Comparison of ENCODE assay signal across 9 cellular contexts in the genomic region with DNA sequence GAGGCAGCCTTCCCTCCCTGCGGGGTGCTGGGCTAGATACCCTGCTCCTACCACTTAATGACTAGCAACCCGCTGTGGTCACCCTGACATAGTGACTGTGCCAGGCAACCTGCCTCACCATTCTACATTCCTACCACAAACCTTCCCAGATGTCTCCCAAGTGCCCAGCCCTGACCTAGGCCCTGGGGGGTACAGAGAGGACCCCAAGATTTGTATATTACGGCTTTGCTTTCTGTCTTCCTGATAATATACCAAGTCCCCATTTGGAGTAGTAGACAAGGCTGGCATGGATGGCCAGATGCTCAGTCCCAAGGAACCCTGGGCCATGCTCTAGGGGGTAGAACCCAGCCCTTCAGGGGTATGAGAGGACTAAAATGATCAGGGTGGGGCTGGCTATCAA.
"Had no signal": no experiment of that assay in that cellular context is flagged by ENCODE, and none has a peak within 500 bp of the region (broad histone marks: within the 10 kb centered on the region; RNA-seq: fewer than 3 reads in every experiment).

No MANE protein-coding gene starts in this region.

- H3K9me3 Mint-ChIP-seq: GM23338, H9 had no signal

- H3K4me3 ChIP-seq: GM23338 had no signal

- FAIRE-seq: H1, H54, HepG2 had no signal

- H3K27ac Mint-ChIP-seq: GM23338, IgD-negative memory B cell had no signal

- H3K36me3 Mint-ChIP-seq: IgD-negative memory B cell had no signal

- DNase-seq: H9, HCEC 1CT, KBM-7 had no signal

- ATAC-seq: GM23338, HepG2 had no signal

- H3K27ac ChIP-seq: HL-60 had no signal

- H3K4me3 Mint-ChIP-seq: GM23338, H9, IgD-negative memory B cell had no signal
